10 cellular contexts compared by ENCODE assay signal in genomic region chr12:110109837-110110535, GRCh38. TPM values are rescaled to one million over a fixed set of nuclear protein-coding genes. Genes with fewer than 3 reads are reported as not detected.
DNase-seq lines count a peak whose midpoint lies in the region; ATAC-seq, FAIRE-seq and TF ChIP-seq lines count a peak whose summit lies in the region.
"Had no signal": no experiment of that assay in that cellular context is flagged by ENCODE, and none has a peak within 500 bp of the region (broad histone marks: within the 10 kb centered on the region; RNA-seq: fewer than 3 reads in every experiment).

No MANE protein-coding gene starts in this region.

- POLR2A ChIA-PET in HEK293 (lab: Yijun Ruan, JAX) = no interaction called here

- H3K36me3 ChIP-seq in HEK293 (ENCODE audit: control insufficient read depth in 2 of 2, insufficient read depth in 1 of 2, low read length in 2 of 2) = no peaks in the 10 kb centered on the region
- no peaks in the 10 kb centered on the region for H3K36me3 ChIP-seq in mesodermal cell (ENCODE audit: control insufficient read depth, insufficient read depth, low read length)
- no peaks in the 10 kb centered on the region for H3K36me3 ChIP-seq in subcutaneous abdominal adipose tissue (ENCODE audit: control insufficient read depth in 5 of 5, insufficient read depth in 5 of 5, low read length in 5 of 5)

- no peaks in the 10 kb centered on the region for H3K9me3 ChIP-seq in HEK293 (ENCODE audit: control insufficient read depth, insufficient read depth, low read depth, low read length)
- H3K9me3 ChIP-seq in mesodermal cell (ENCODE audit: control insufficient read depth, low read length) = no peaks in the 10 kb centered on the region
- no peaks in the 10 kb centered on the region for H3K9me3 ChIP-seq in subcutaneous abdominal adipose tissue (ENCODE audit: control insufficient read depth in 5 of 5, low read length in 5 of 5)

- H3K4me1 ChIP-seq in HEK293 (ENCODE audit: control insufficient read depth, insufficient read depth, low read length) (no peaks in the 10 kb centered on the region), mesodermal cell (ENCODE audit: control insufficient read depth, insufficient read depth, low read length, poor library complexity, severe bottlenecking) (peaks cover 9% of the 10 kb centered on the region), subcutaneous abdominal adipose tissue (ENCODE audit: control insufficient read depth in 5 of 5, insufficient read depth in 5 of 5, low read length in 5 of 5) (peaks cover 6 to 41% (median 30%) of the 10 kb centered on the region in 5 donors)

- CTCF ChIA-PET in HEK293 (lab: Yijun Ruan, JAX) = interaction anchor here (0.6 kb wide), 1 partner anchor 320 kb away, joined by 3 read pairs; no protein-coding TSS in a partner anchor

- TF ChIP-seq POLR2A in GM12891 (IDR thresholded peaks at IDR 0.05; ENCODE audit: low read depth, low read length) = no peak

- DNase-seq in SK-N-DZ (ENCODE audit: low spot score) (no peak), NCI-H1092 treated with DMSO at 0.1 percent for 48 hours (lab: John Stamatoyannopoulos, UW) (no peak), GM12891 (ENCODE audit: insufficient read length, low spot score) (no peak)
- DNase-seq: stimulated activated CD4-positive, alpha-beta T cell treated with anti-CD3 and anti-CD28 coated beads, Interleukin-1b, Interleukin-23, amount 100 ng/mL, for 48 hours; T-helper 2 cell had no signal

- H3K27ac ChIP-seq in HEK293 (ENCODE audit: extremely low read depth, low read depth, low read length) (no peak overlapping the region), cingulate gyrus (ENCODE audit: low read depth, low read length) (peak overlapping the region; percentile 47), mesodermal cell (ENCODE audit: low read depth, low read length, severe bottlenecking) (peak overlapping the region; percentile 60), subcutaneous abdominal adipose tissue (ENCODE audit: low read depth, low read length) (peak overlapping the region; percentile 68)

- FAIRE-seq in GM12891 (lab: Jason Lieb, UNC) = no peak

- H3K4me3 ChIP-seq in HEK293 (ENCODE audit: low read depth, low read length) = no peak overlapping the region
- no peak overlapping the region for H3K4me3 ChIP-seq in mesodermal cell (ENCODE audit: extremely low read depth, insufficient read depth, low read length, poor library complexity, severe bottlenecking)
- H3K4me3 ChIP-seq in subcutaneous abdominal adipose tissue (ENCODE audit: low read depth in 1 of 5, low read length in 5 of 5) = no peak overlapping the region

- no peak overlapping the region for H3K9ac ChIP-seq in subcutaneous abdominal adipose tissue (ENCODE audit: low read length in 5 of 5)

- H3K27me3 ChIP-seq in subcutaneous abdominal adipose tissue (ENCODE audit: control insufficient read depth in 5 of 5, insufficient read depth in 4 of 5, low read length in 5 of 5) = no peaks in the 10 kb centered on the region

- no CpG with 5 or more reads among the region's 2 CpGs for WGBS in mesodermal cell (ENCODE audit: insufficient coverage in 2 of 2), 2 experiments

- ATAC-seq in HG02885 (IDR thresholded peaks at IDR 0.05; ENCODE audit: poor library complexity, unreplicated experiment) = no peak

- no peak for TF ChIP-seq CTCF in HEK293 (tag by site-specific recombination; IDR thresholded peaks at IDR 0.05)

TF ChIP-seq in HEK293, 187 proteins besides CTCF, POLR2A, EP300 and RAD21:
- TF ChIP-seq ZNF664 (tag by site-specific recombination; IDR thresholded peaks at IDR 0.05) (peak; percentile 86; the same call in 1 of the 2 replicates), ZNF768 (tag by site-specific recombination; IDR thresholded peaks at IDR 0.05) (0 out of 2 replicates have a peak, but pooled peaks have one; percentile 11), SETDB1 (IDR thresholded peaks at IDR 0.05; ENCODE audit: insufficient read length, low read length) (no peak)

TF ChIP-seq in GM12891, 5 proteins besides CTCF, POLR2A, EP300 and RAD21:
- TF ChIP-seq POLR2AphosphoS5 (IDR thresholded peaks at IDR 0.05; ENCODE audit: low read depth, low read length) = no peak
- TF ChIP-seq PAX5 (IDR thresholded peaks at IDR 0.05; ENCODE audit: insufficient read depth, low read length, severe bottlenecking) = no peak
- no peak for TF ChIP-seq POU2F2 (IDR thresholded peaks at IDR 0.05; ENCODE audit: low read depth, low read length)
- no peak for TF ChIP-seq TAF1 (IDR thresholded peaks at IDR 0.05; ENCODE audit: low read depth, low read length)
- no peak for TF ChIP-seq SPI1 (IDR thresholded peaks at IDR 0.05; ENCODE audit: low read depth, low read length)

RNA-seq across cellular contexts. Expression of gene IFT81, which starts 14.2 kb away (rescaled TPM):
- 20.5 TPM for polyA plus RNA-seq in mesodermal cell (2013, experiment 1 of 2)
- polyA plus RNA-seq in mesodermal cell (2013, experiment 2 of 2) = 26.9 TPM
- polyA plus RNA-seq in SK-N-DZ (2014; cell fraction: cytosol; rRNA removed) = 20.9 and 28.9 TPM in 2 replicates
- polyA plus RNA-seq in SK-N-DZ (2014; cell fraction: nucleus; rRNA removed) = 37.0 and 39.6 TPM in 2 replicates
- 5.7 TPM for polyA plus RNA-seq in GM12891 (2012; ENCODE audit: low read depth, missing spikeins)
